19 cellular contexts compared by ENCODE assay signal in the genomic region with DNA sequence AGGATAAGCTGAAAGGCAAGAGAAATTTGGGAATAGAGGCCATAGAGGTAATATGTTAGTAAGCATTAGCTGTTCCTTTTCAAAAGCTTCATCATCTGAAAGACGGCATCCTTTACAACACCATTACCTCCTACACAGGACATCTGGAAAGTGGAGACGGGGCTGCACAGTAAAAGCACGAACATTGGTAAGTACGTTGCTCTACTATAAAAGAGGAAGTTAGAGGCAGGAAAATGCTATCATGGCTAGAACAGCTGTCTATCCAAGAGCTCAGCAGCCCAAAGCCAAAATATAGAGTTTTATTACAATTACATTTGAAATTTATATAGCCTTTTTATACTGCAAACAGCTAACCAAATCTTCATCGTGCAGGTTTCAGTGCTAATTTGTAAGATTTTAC.
"Had no signal": no experiment of that assay in that cellular context is flagged by ENCODE, and none has a peak within 500 bp of the region (broad histone marks: within the 10 kb centered on the region; RNA-seq: fewer than 3 reads in every experiment).

No MANE protein-coding gene starts in this region.

- H3K4me3 ChIP-seq: gastrocnemius medialis, heart right ventricle, left ventricle myocardium inferior, pancreas, testis, upper lobe of right lung had no signal

- H3K27ac ChIP-seq: brain microvascular endothelial cell, epithelial cell of prostate, gastrocnemius medialis, heart right ventricle, left ventricle myocardium inferior, pancreas, testis, upper lobe of right lung had no signal

- H3K9me3 ChIP-seq: gastrocnemius medialis, heart right ventricle, left ventricle myocardium inferior, pancreas, testis, upper lobe of right lung had no signal

- H3K9me3 Mint-ChIP-seq: activated T-cell treated with anti-CD3 and anti-CD28 coated beads, Interleukin-2, amount 50 U/mL, for 24 hours; effector memory CD8-positive, alpha-beta T cell; stimulated activated naive CD8-positive, alpha-beta T cell treated with anti-CD3 and anti-CD28 coated beads, Interleukin-15, amount 100 ng/mL, for 72 hours had no signal

- H3K27ac Mint-ChIP-seq: activated CD8-positive, alpha-beta memory T cell treated with anti-CD3 and anti-CD28 coated beads, Interleukin-2, amount 10 ng/mL, durations not matched to agents 7 days and 5 days; activated naive CD8-positive, alpha-beta T cell; activated T-cell treated with anti-CD3 and anti-CD28 coated beads, Interleukin-2, amount 50 U/mL, for 24 hours; effector memory CD8-positive, alpha-beta T cell; stimulated activated naive CD8-positive, alpha-beta T cell treated with anti-CD3 and anti-CD28 coated beads, Interleukin-15, amount 100 ng/mL, for 72 hours had no signal

- H3K27me3 ChIP-seq: brain microvascular endothelial cell, gastrocnemius medialis, pancreas, testis, upper lobe of right lung had no signal

- ATAC-seq: activated CD8-positive, alpha-beta memory T cell treated with anti-CD3 and anti-CD28 coated beads, Interleukin-2, amount 10 ng/mL, durations not matched to agents 7 days and 5 days; effector memory CD8-positive, alpha-beta T cell; gastrocnemius medialis; heart right ventricle; pancreas; stimulated activated naive CD8-positive, alpha-beta T cell treated with anti-CD3 and anti-CD28 coated beads, Interleukin-15, amount 100 ng/mL, for 72 hours; upper lobe of right lung had no signal

- H3K4me1 ChIP-seq: gastrocnemius medialis, heart right ventricle, left ventricle myocardium inferior, pancreas, testis, upper lobe of right lung had no signal

- H3K4me3 Mint-ChIP-seq: activated CD8-positive, alpha-beta memory T cell treated with anti-CD3 and anti-CD28 coated beads, Interleukin-2, amount 10 ng/mL, durations not matched to agents 7 days and 5 days; activated naive CD8-positive, alpha-beta T cell; activated T-cell treated with anti-CD3 and anti-CD28 coated beads, Interleukin-2, amount 50 U/mL, for 24 hours; effector memory CD8-positive, alpha-beta T cell; stimulated activated naive CD8-positive, alpha-beta T cell treated with anti-CD3 and anti-CD28 coated beads, Interleukin-15, amount 100 ng/mL, for 72 hours had no signal

- H3K27me3 Mint-ChIP-seq: activated T-cell treated with anti-CD3 and anti-CD28 coated beads, Interleukin-2, amount 50 U/mL, for 24 hours; stimulated activated naive CD8-positive, alpha-beta T cell treated with anti-CD3 and anti-CD28 coated beads, Interleukin-15, amount 100 ng/mL, for 72 hours had no signal

- H3K36me3 Mint-ChIP-seq: activated CD8-positive, alpha-beta memory T cell treated with anti-CD3 and anti-CD28 coated beads, Interleukin-2, amount 10 ng/mL, durations not matched to agents 7 days and 5 days had no signal

- H3K36me3 ChIP-seq: brain microvascular endothelial cell, gastrocnemius medialis, heart right ventricle, left ventricle myocardium inferior, pancreas, upper lobe of right lung had no signal

- DNase-seq: activated CD4-positive, alpha-beta T cell treated with anti-CD3 and anti-CD28 coated beads for 1 hour; activated CD4-positive, alpha-beta T cell treated with anti-CD3 and anti-CD28 coated beads, Interleukin-2, amount 50 U/mL, for 48 hours; activated CD8-positive, alpha-beta memory T cell treated with anti-CD3 and anti-CD28 coated beads, Interleukin-2, amount 10 ng/mL, durations not matched to agents 7 days and 5 days; activated effector memory CD4-positive, alpha-beta T cell treated with anti-CD3 and anti-CD28 coated beads, Interleukin-2, amount 50 U/mL, for 16 hours; activated T-cell treated with anti-CD3 and anti-CD28 coated beads, Interleukin-2, amount 50 U/mL, for 24 hours; amygdala; brain microvascular endothelial cell; effector memory CD8-positive, alpha-beta T cell; gastrocnemius medialis; heart right ventricle; left ventricle myocardium inferior; mesendoderm; pancreas; stimulated activated CD4-positive, alpha-beta T cell treated with anti-CD3 and anti-CD28 coated beads, Interleukin-12 subunit alpha, Interleukin-12 subunit beta, amount 100 ng/mL, for 4 hours; stimulated activated naive CD8-positive, alpha-beta T cell treated with anti-CD3 and anti-CD28 coated beads, Interleukin-15, amount 100 ng/mL, for 72 hours; testis; upper lobe of right lung had no signal

- H3K4me1 Mint-ChIP-seq: activated CD8-positive, alpha-beta memory T cell treated with anti-CD3 and anti-CD28 coated beads, Interleukin-2, amount 10 ng/mL, durations not matched to agents 7 days and 5 days had no signal
